11 cellular contexts compared by ENCODE assay signal in genomic region chr11:14336507-14337503, GRCh38. TPM values are rescaled to one million over a fixed set of nuclear protein-coding genes. Genes with fewer than 3 reads are reported as not detected.
DNase-seq lines count a peak whose midpoint lies in the region; ATAC-seq and TF ChIP-seq lines count a peak whose summit lies in the region.
"Had no signal": no experiment of that assay in that cellular context is flagged by ENCODE, and none has a peak within 500 bp of the region (broad histone marks: within the 10 kb centered on the region; RNA-seq: fewer than 3 reads in every experiment).

No MANE protein-coding gene starts in this region.

- H3K27ac ChIP-seq in SJSA1 (peak overlapping the region; percentile 79), smooth muscle cell (ENCODE audit: low read depth) (peak overlapping the region; percentile 85)
- H3K27ac ChIP-seq: C4-2B had no signal

- H3K4me1 Mint-ChIP-seq in activated CD4-positive, alpha-beta T cell treated with anti-CD3 and anti-CD28 coated beads, Interleukin-2, amount 10 ng/mL, durations not matched to agents 7 days and 5 days, result peaks cover 42% of the 10 kb centered on the region

- TF ChIP-seq CTCF in epithelial cell of esophagus (IDR thresholded peaks at IDR 0.05; ENCODE audit: insufficient read depth, low read depth, low read length, missing control alignments), result no peak
- TF ChIP-seq CTCF in smooth muscle cell (IDR thresholded peaks at IDR 0.05; ENCODE audit: borderline replicate concordance, insufficient read depth, poor library complexity, severe bottlenecking), result no peak

- CTCF ChIA-PET in activated CD4-positive, alpha-beta T cell treated with anti-CD3 and anti-CD28 coated beads, Interleukin-2, amount 10 ng/mL, durations not matched to agents 7 days and 5 days (lab: Charles Lee), result interaction anchor here (0.9 to 1.1 kb wide), 2 partner anchors 26 to 307 kb away, joined by 3 to 5 read pairs; no protein-coding TSS in a partner anchor

- WGBS in smooth muscle cell (ENCODE audit: low lambda C conversion rate), result 25% methylated on average over 2 of the region's 2 CpGs

- H3K4me3 Mint-ChIP-seq in activated CD4-positive, alpha-beta T cell treated with anti-CD3 and anti-CD28 coated beads, Interleukin-2, amount 10 ng/mL, durations not matched to agents 7 days and 5 days, result no peak overlapping the region

- POLR2A ChIA-PET in activated CD4-positive, alpha-beta T cell treated with anti-CD3 and anti-CD28 coated beads, Interleukin-2, amount 10 ng/mL, durations not matched to agents 7 days and 5 days (lab: Charles Lee), result no interaction called here

- H3K4me1 ChIP-seq in SJSA1 (replicated peaks), result peaks cover 24% of the 10 kb centered on the region
- H3K4me1 ChIP-seq in smooth muscle cell (ENCODE audit: low read depth), result peaks cover 11% of the 10 kb centered on the region

- H3K9me3 Mint-ChIP-seq in activated CD4-positive, alpha-beta T cell treated with anti-CD3 and anti-CD28 coated beads, Interleukin-2, amount 10 ng/mL, durations not matched to agents 7 days and 5 days, result peaks cover 44% of the 10 kb centered on the region

- peaks cover 42% of the 10 kb centered on the region for H4K20me1 ChIP-seq in smooth muscle cell (ENCODE audit: low read depth)

- H3K27me3 ChIP-seq in SJSA1 (replicated peaks) (no peaks in the 10 kb centered on the region), smooth muscle cell (ENCODE audit: low read depth) (no peaks in the 10 kb centered on the region)

- H3K27me3 Mint-ChIP-seq in activated CD4-positive, alpha-beta T cell treated with anti-CD3 and anti-CD28 coated beads, Interleukin-2, amount 10 ng/mL, durations not matched to agents 7 days and 5 days, result no peaks in the 10 kb centered on the region
- H3K27me3 Mint-ChIP-seq: naive thymus-derived CD8-positive, alpha-beta T cell had no signal

- DNase-seq in activated CD4-positive, alpha-beta T cell treated with anti-CD3 and anti-CD28 coated beads, Interleukin-2, amount 10 ng/mL, durations not matched to agents 7 days and 5 days, result no peak
- no peak for DNase-seq in activated CD4-positive, alpha-beta T cell treated with anti-CD3 and anti-CD28 coated beads, Interleukin-2, amount 50 U/mL, for 48 hours
- DNase-seq in SJSA1 (ENCODE audit: low read depth in 1 of 2, low spot score in 2 of 2) (peak; percentile 75 to 91), epithelial cell of esophagus (ENCODE audit: low read depth) (peak; percentile 99), smooth muscle cell (lab: John Stamatoyannopoulos, UW; ENCODE audit: unreplicated experiment) (no peak), NCI-H2196 treated with DMSO at 0.1 percent for 48 hours (lab: John Stamatoyannopoulos, UW; ENCODE audit: unreplicated experiment) (no peak), ecto neural progenitor cell (ENCODE audit: low spot score) (no peak)
- DNase-seq: naive thymus-derived CD8-positive, alpha-beta T cell; NCI-H446 had no signal

- H3K27ac Mint-ChIP-seq in activated CD4-positive, alpha-beta T cell treated with anti-CD3 and anti-CD28 coated beads, Interleukin-2, amount 10 ng/mL, durations not matched to agents 7 days and 5 days, result peak overlapping the region; percentile 73

- no peak overlapping the region for H2AFZ ChIP-seq in smooth muscle cell (ENCODE audit: low read depth)

- H3K9me3 ChIP-seq in SJSA1 (replicated peaks) (no peaks in the 10 kb centered on the region; the same call in 1 of the 2 replicates), smooth muscle cell (replicated peaks; ENCODE audit: low read depth) (no peaks in the 10 kb centered on the region)

- ATAC-seq in HG02642 (IDR thresholded peaks at IDR 0.05; ENCODE audit: poor library complexity, unreplicated experiment), result no peak
- ATAC-seq: naive thymus-derived CD8-positive, alpha-beta T cell had no signal

- H3K9ac ChIP-seq in smooth muscle cell (ENCODE audit: low read depth), result peak overlapping the region; percentile 46

- no peaks in the 10 kb centered on the region for H3F3A ChIP-seq in smooth muscle cell (ENCODE audit: low read depth)

- H3K36me3 Mint-ChIP-seq in activated CD4-positive, alpha-beta T cell treated with anti-CD3 and anti-CD28 coated beads, Interleukin-2, amount 10 ng/mL, durations not matched to agents 7 days and 5 days (ENCODE audit: low read depth), result peaks cover 50% of the 10 kb centered on the region

- H3K79me2 ChIP-seq in smooth muscle cell (ENCODE audit: low read depth), result peaks cover 95% of the 10 kb centered on the region

- H3K36me3 ChIP-seq in SJSA1 (0 out of 2 replicates have a peak, but pooled peaks cover 2% of the 10 kb centered on the region), smooth muscle cell (ENCODE audit: low read depth) (no peaks in the 10 kb centered on the region)

- H3K4me3 ChIP-seq in SJSA1 (peak overlapping the region; percentile 5; the same call in 1 of the 2 replicates), epithelial cell of esophagus (ENCODE audit: low read length) (peak overlapping the region; percentile 4), smooth muscle cell (no peak overlapping the region)

- peak overlapping the region; percentile 25 for H3K4me2 ChIP-seq in smooth muscle cell

RNA-seq across cellular contexts. Expression of gene RRAS2, which starts 22.2 kb away (rescaled TPM):
- total RNA-seq in activated CD4-positive, alpha-beta T cell treated with anti-CD3 and anti-CD28 coated beads, Interleukin-2, amount 10 ng/mL, durations not matched to agents 7 days and 5 days, result 10 to 100 TPM; 41.4 to 43.7 TPM
- total RNA-seq in SJSA1 (2014; rRNA removed; shearing (Covaris generic)), result 159 and 200 TPM in 2 replicates
- 37.9 and 53.6 TPM in 2 replicates for total RNA-seq in smooth muscle cell
- 27.0 and 27.3 TPM in 2 replicates for polyA plus RNA-seq in smooth muscle cell

Comparison
In these comparisons a context has a peak if more than half of its experiments do, and no peak if none do; other contexts are left out.
1. DNase-seq: peak in SJSA1 (2 of 2) and epithelial cell of esophagus (single experiment); none in activated CD4-positive, alpha-beta T cell treated with anti-CD3 and anti-CD28 coated beads, Interleukin-2, amount 10 ng/mL, durations not matched to agents 7 days and 5 days (single experiment), activated CD4-positive, alpha-beta T cell treated with anti-CD3 and anti-CD28 coated beads, Interleukin-2, amount 50 U/mL, for 48 hours (0 of 2), smooth muscle cell (single experiment), NCI-H2196 treated with DMSO at 0.1 percent for 48 hours (single experiment) and ecto neural progenitor cell (single experiment).